11 cellular contexts compared by ENCODE assay signal in genomic region chr6:144330588-144330987, GRCh38. TPM values are rescaled to one million over a fixed set of nuclear protein-coding genes. Genes with fewer than 3 reads are reported as not detected.
DNase-seq lines count a peak whose midpoint lies in the region; ATAC-seq, FAIRE-seq and TF ChIP-seq lines count a peak whose summit lies in the region.
"Had no signal": no experiment of that assay in that cellular context is flagged by ENCODE, and none has a peak within 500 bp of the region (broad histone marks: within the 10 kb centered on the region; RNA-seq: fewer than 3 reads in every experiment).

No MANE protein-coding gene starts in this region.

- H2AFZ ChIP-seq in keratinocyte (ENCODE audit: control insufficient read depth, low read length): peak overlapping the region; percentile 94

- H3K4me3 ChIP-seq in keratinocyte (ENCODE audit: control insufficient read depth in 2 of 3, extremely low read depth in 1 of 3, insufficient read depth in 2 of 3, low read depth in 1 of 3, low read length in 3 of 3): peak overlapping the region in 2 of 3 experiments; percentile 59 to 70
- H3K4me3 ChIP-seq in skin epidermis: peak overlapping the region in 6 of 7 experiments; percentile 5 to 28 (median 12)

- peaks cover 2% of the 10 kb centered on the region for H3K79me2 ChIP-seq in keratinocyte (ENCODE audit: control insufficient read depth, insufficient read depth, low read length)

- H3K4me1 ChIP-seq in keratinocyte (ENCODE audit: control insufficient read depth, extremely low read depth, insufficient read depth, low read length): peaks cover 42% of the 10 kb centered on the region

- DNase-seq in HT-29 (ENCODE audit: low spot score) (peak; percentile 87), keratinocyte (ENCODE audit: low read depth, low spot score) (no peak), NCI-H774 (lab: John Stamatoyannopoulos, UW) (no peak), NCI-H128 (lab: John Stamatoyannopoulos, UW; ENCODE audit: unreplicated experiment) (no peak)
- DNase-seq: stimulated activated naive B cell treated with anti-CD40 and anti-IgM and Interleukin-4, amounts not matched to agents 10 μg/mL and 1 μg/mL and 100 μg/mL, for 72 hours; T-helper 2 cell had no signal

- H3K27ac ChIP-seq in VCaP (peak overlapping the region; percentile 86), keratinocyte (ENCODE audit: control insufficient read depth, insufficient read depth, low read length) (no peak overlapping the region), skin epidermis (peak overlapping the region in 7 of 21 experiments; percentile 3 to 56 (median 28))

- no peaks in the 10 kb centered on the region for H3K36me3 ChIP-seq in keratinocyte (ENCODE audit: control insufficient read depth in 2 of 2, extremely low read depth in 1 of 2, insufficient read depth in 2 of 2, low read length in 2 of 2)

- peak; percentile 90 for FAIRE-seq in keratinocyte (lab: Jason Lieb, UNC)
- FAIRE-seq: astrocyte had no signal

- H3K4me2 ChIP-seq in keratinocyte (ENCODE audit: control insufficient read depth, extremely low read depth, insufficient read depth, low read depth, low read length): peak overlapping the region; percentile 93

- peak overlapping the region; percentile 23 for H3K9ac ChIP-seq in keratinocyte (ENCODE audit: control insufficient read depth, extremely low read depth, insufficient read depth, low read length)

- H4K20me1 ChIP-seq in keratinocyte (ENCODE audit: control insufficient read depth, extremely low read depth, insufficient read depth, low read length): no peaks in the 10 kb centered on the region

- H3K9me1 ChIP-seq in keratinocyte (ENCODE audit: control insufficient read depth, extremely low read depth, insufficient read depth, low read length): peaks cover 3% of the 10 kb centered on the region

- dilution Hi-C loops in keratinocyte (cut with MboI; ENCODE audit: extremely low pct_ligation_motif_present, low sequenced_read_pairs): no loop called here

- ATAC-seq in HG02678 (IDR thresholded peaks at IDR 0.05; ENCODE audit: unreplicated experiment) (no peak), HG02870 (IDR thresholded peaks at IDR 0.05; ENCODE audit: unreplicated experiment) (no peak)
- ATAC-seq: stimulated activated naive B cell treated with anti-CD40 and anti-IgM and Interleukin-4, amounts not matched to agents 10 μg/mL and 1 μg/mL and 100 μg/mL, for 72 hours had no signal

- H3K9me3 ChIP-seq in keratinocyte (ENCODE audit: control insufficient read depth, low read depth, low read length): no peaks in the 10 kb centered on the region

- TF ChIP-seq CTCF in VCaP (conservative IDR thresholded peaks at IDR 0.05): no peak
- no peak for TF ChIP-seq CTCF in keratinocyte (optimal IDR thresholded peaks at IDR 0.05 in 1 of 3, IDR thresholded peaks at IDR 0.05 in 1 of 3, conservative IDR thresholded peaks at IDR 0.05 in 1 of 3; ENCODE audit: extremely low read depth in 1 of 3, insufficient read depth in 2 of 3, low read length in 3 of 3)

- H3K27me3 ChIP-seq in keratinocyte (ENCODE audit: control insufficient read depth, extremely low read depth, insufficient read depth, low read length): no peaks in the 10 kb centered on the region

RNA-seq across cellular contexts. Expression of gene UTRN, which starts 45.5 kb away (rescaled TPM):
- 23.6 and 25.7 TPM in 2 replicates for total RNA-seq in HT-29 (2014; rRNA removed; shearing (Covaris generic))
- polyA plus RNA-seq in keratinocyte: 19.3 to 23.7 TPM (median 20.5 TPM) in 3 replicates
- 13.4 TPM for polyA plus RNA-seq in keratinocyte (2011; ENCODE audit: low read depth)
- polyA plus RNA-seq in keratinocyte (2011; cell fraction: cytosol; rRNA removed): 12.1 and 19.8 TPM in 2 replicates
- polyA plus RNA-seq in keratinocyte (2011; cell fraction: nucleus; rRNA removed): 47.9 and 52.7 TPM in 2 replicates
- 4.5 and 24.8 TPM in 2 replicates for polyA plus RNA-seq in keratinocyte (2012; ENCODE audit: low replicate concordance)
- polyA minus RNA-seq in keratinocyte: 43.7 to 153 TPM (median 54.4 TPM) in 3 replicates
- 35.7 TPM for polyA minus RNA-seq in keratinocyte (2011; cell fraction: cytosol; rRNA and poly(A)+ RNA removed)
- polyA minus RNA-seq in keratinocyte (2011; cell fraction: nucleus; rRNA and poly(A)+ RNA removed): 89.3 and 184 TPM in 2 replicates
